In the genomic region with DNA sequence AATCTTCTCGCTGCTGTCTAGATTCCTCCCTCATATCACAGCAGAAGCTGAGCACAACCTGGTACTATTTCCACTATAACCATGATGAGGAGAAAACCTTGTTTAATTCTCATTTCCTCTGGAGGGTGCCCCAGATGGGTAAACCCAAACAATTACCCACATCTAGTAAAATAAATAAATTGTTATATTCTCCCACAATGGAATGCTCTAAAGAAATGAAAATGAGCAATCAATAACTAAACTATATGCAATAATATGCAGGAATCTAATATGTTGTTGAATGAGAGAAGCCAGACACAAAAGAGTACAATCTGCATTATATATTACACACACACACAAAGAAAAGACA, we compare ENCODE assay signal across 19 cellular contexts.
"Had no signal": no experiment of that assay in that cellular context is flagged by ENCODE, and none has a peak within 500 bp of the region (broad histone marks: within the 10 kb centered on the region; RNA-seq: fewer than 3 reads in every experiment).

No MANE protein-coding gene starts in this region.

- H3K27ac Mint-ChIP-seq: activated CD4-positive, alpha-beta memory T cell treated with anti-CD3 and anti-CD28 coated beads for 36 hours; activated naive CD8-positive, alpha-beta T cell treated with anti-CD3 and anti-CD28 coated beads for 36 hours; mesothelial cell of epicardium; natural killer cell; stimulated activated effector memory CD8-positive, alpha-beta T cell treated with anti-CD3 and anti-CD28 coated beads, Interleukin-12 subunit alpha, Interleukin-12 subunit beta, amount 100 ng/mL, for 72 hours; stimulated activated naive CD8-positive, alpha-beta T cell treated with anti-CD3 and anti-CD28 coated beads, Interleukin-15, amount 100 ng/mL, for 72 hours; T-helper 1 cell treated with Interleukin-12 subunit alpha and Interleukin-12 subunit beta and Interleukin-4 antibody, amounts not matched to agents 30 μg/mL and 1 μg/mL, for 36 hours had no signal

- H3K27me3 Mint-ChIP-seq: activated CD4-positive, alpha-beta memory T cell treated with anti-CD3 and anti-CD28 coated beads for 36 hours; activated naive CD8-positive, alpha-beta T cell treated with anti-CD3 and anti-CD28 coated beads for 36 hours; stimulated activated naive CD8-positive, alpha-beta T cell treated with anti-CD3 and anti-CD28 coated beads, Interleukin-15, amount 100 ng/mL, for 72 hours had no signal

- H3K27ac ChIP-seq: left ventricle myocardium inferior, parathyroid adenoma, right lobe of liver, tibial nerve had no signal

- DNase-seq: activated CD4-positive, alpha-beta memory T cell treated with anti-CD3 and anti-CD28 coated beads for 36 hours; activated CD4-positive, alpha-beta T cell treated with anti-CD3 and anti-CD28 coated beads for 48 hours; activated naive CD4-positive, alpha-beta T cell treated with Interleukin-2 at 50 U/mL for 16 hours; activated naive CD8-positive, alpha-beta T cell treated with anti-CD3 and anti-CD28 coated beads for 36 hours; activated T-cell treated with anti-CD3 and anti-CD28 coated beads, Interleukin-2, amount 50 U/mL, for 48 hours; effector CD4-positive, alpha-beta T cell; foreskin melanocyte; hippocampal formation; left ventricle myocardium inferior; natural killer cell; right lobe of liver; small intestine; stimulated activated CD4-positive, alpha-beta T cell treated with anti-CD3 and anti-CD28 coated beads, Interleukin-2, amount 100 ng/mL, for 24 hours; stimulated activated naive CD8-positive, alpha-beta T cell treated with anti-CD3 and anti-CD28 coated beads, Interleukin-15, amount 100 ng/mL, for 72 hours had no signal

- H3K9ac ChIP-seq: parathyroid adenoma had no signal

- H3K9me3 Mint-ChIP-seq: activated CD4-positive, alpha-beta memory T cell treated with anti-CD3 and anti-CD28 coated beads for 36 hours; activated naive CD8-positive, alpha-beta T cell treated with anti-CD3 and anti-CD28 coated beads for 36 hours; mesothelial cell of epicardium; natural killer cell; stimulated activated effector memory CD8-positive, alpha-beta T cell treated with anti-CD3 and anti-CD28 coated beads, Interleukin-12 subunit alpha, Interleukin-12 subunit beta, amount 100 ng/mL, for 72 hours; T-helper 1 cell treated with Interleukin-12 subunit alpha and Interleukin-12 subunit beta and Interleukin-4 antibody, amounts not matched to agents 30 μg/mL and 1 μg/mL, for 36 hours had no signal

- ATAC-seq: natural killer cell; right lobe of liver; stimulated activated effector memory CD8-positive, alpha-beta T cell treated with anti-CD3 and anti-CD28 coated beads, Interleukin-12 subunit alpha, Interleukin-12 subunit beta, amount 100 ng/mL, for 72 hours; stimulated activated naive CD8-positive, alpha-beta T cell treated with anti-CD3 and anti-CD28 coated beads, Interleukin-15, amount 100 ng/mL, for 72 hours had no signal

- H3K27me3 ChIP-seq: right lobe of liver, tibial nerve had no signal

- H3K9me3 ChIP-seq: left ventricle myocardium inferior, right lobe of liver, tibial nerve had no signal

- H2AFZ ChIP-seq: parathyroid adenoma had no signal

- H3K4me3 ChIP-seq: left ventricle myocardium inferior, right lobe of liver, tibial nerve had no signal

- H3K4me3 Mint-ChIP-seq: activated CD4-positive, alpha-beta memory T cell treated with anti-CD3 and anti-CD28 coated beads for 36 hours; activated naive CD8-positive, alpha-beta T cell treated with anti-CD3 and anti-CD28 coated beads for 36 hours; mesothelial cell of epicardium; natural killer cell; stimulated activated effector memory CD8-positive, alpha-beta T cell treated with anti-CD3 and anti-CD28 coated beads, Interleukin-12 subunit alpha, Interleukin-12 subunit beta, amount 100 ng/mL, for 72 hours; stimulated activated naive CD8-positive, alpha-beta T cell treated with anti-CD3 and anti-CD28 coated beads, Interleukin-15, amount 100 ng/mL, for 72 hours; T-helper 1 cell treated with Interleukin-12 subunit alpha and Interleukin-12 subunit beta and Interleukin-4 antibody, amounts not matched to agents 30 μg/mL and 1 μg/mL, for 36 hours had no signal

- FAIRE-seq: small intestine had no signal
